In the genomic region with DNA sequence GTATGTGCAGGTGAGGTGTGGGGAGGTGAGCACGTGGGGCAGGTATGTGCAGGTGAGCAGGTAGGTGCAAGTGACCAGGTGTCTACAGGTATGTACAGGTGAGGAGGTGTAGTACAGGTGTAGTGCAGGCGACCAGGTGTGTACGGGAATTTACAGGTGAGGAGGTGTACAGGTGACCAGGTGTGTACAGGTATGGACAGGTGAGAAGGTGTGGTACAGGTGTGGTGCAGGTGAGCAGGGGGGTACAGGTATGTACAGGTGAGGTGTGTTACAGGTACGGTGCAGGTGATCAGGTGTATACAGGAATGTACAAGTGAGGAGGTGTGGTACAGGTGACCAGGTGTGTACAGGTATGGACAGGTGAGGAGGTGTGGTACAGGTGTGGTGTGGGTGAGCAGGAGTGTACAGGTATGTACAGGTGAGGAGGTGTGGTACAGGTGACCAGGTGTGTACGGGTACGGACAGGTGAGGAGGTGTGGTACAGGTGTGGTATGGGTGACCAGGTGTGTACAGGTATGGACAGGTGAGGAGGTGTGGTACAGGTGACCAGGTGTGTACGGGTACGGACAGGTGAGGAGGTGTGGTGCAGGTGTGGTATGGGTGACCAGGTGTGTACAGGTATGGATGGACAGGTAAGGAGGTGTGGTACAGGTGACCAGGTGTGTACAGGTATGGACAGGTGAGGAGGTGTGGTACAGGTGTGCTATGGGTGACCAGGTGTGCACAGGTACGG, we compare ENCODE assay signal across 13 cellular contexts. TPM values are rescaled to one million over a fixed set of nuclear protein-coding genes. Genes with fewer than 3 reads are reported as not detected.
DNase-seq lines count a peak whose midpoint lies in the region; ATAC-seq and TF ChIP-seq lines count a peak whose summit lies in the region.
"Had no signal": no experiment of that assay in that cellular context is flagged by ENCODE, and none has a peak within 500 bp of the region (broad histone marks: within the 10 kb centered on the region; RNA-seq: fewer than 3 reads in every experiment).

No MANE protein-coding gene starts in this region.

- peak overlapping the region; percentile 37 for H3K27ac Mint-ChIP-seq in dendritic cell treated with granulocyte-macrophage colony-stimulating factor and Interleukin-4, amounts not matched to agents 40 ng/mL and 50 ng/mL, for 4 days
- H3K27ac Mint-ChIP-seq in naive thymus-derived CD4-positive, alpha-beta T cell, result peak overlapping the region in 4 of 9 donors; percentile 21 to 55 (median 50)
- no peak overlapping the region for H3K27ac Mint-ChIP-seq in progenitor cell of endocrine pancreas

- ATAC-seq in DND-41 (ENCODE audit: insufficient read depth, low read depth) (0 out of 3 replicates have a peak, but pooled peaks have one; percentile 18), GM21576 (IDR thresholded peaks at IDR 0.05; ENCODE audit: unreplicated experiment) (no peak)
- peak; percentile 46 for ATAC-seq in naive thymus-derived CD4-positive, alpha-beta T cell
- ATAC-seq: HCT116 had no signal

- no peak overlapping the region for H3K9ac ChIP-seq in DND-41 (ENCODE audit: low read depth, low read length)

- no peak overlapping the region for H3K4me3 Mint-ChIP-seq in dendritic cell treated with granulocyte-macrophage colony-stimulating factor and Interleukin-4, amounts not matched to agents 40 ng/mL and 50 ng/mL, for 4 days
- H3K4me3 Mint-ChIP-seq in naive thymus-derived CD4-positive, alpha-beta T cell, result peak overlapping the region in 2 of 10 donors; percentile 18 to 44
- H3K4me3 Mint-ChIP-seq in progenitor cell of endocrine pancreas (ENCODE audit: low read depth), result no peak overlapping the region

- no peaks in the 10 kb centered on the region for H3K4me1 ChIP-seq in DND-41 (ENCODE audit: insufficient read depth, low read length)
- H3K4me1 ChIP-seq in naive thymus-derived CD4-positive, alpha-beta T cell (ENCODE audit: control insufficient read depth in 2 of 2, insufficient read depth in 2 of 2, low read length in 2 of 2), result no peaks in the 10 kb centered on the region
- no peaks in the 10 kb centered on the region for H3K4me1 ChIP-seq in thyroid gland
- H3K4me1 ChIP-seq: prostate gland had no signal

- intact Hi-C loops in dendritic cell treated with granulocyte-macrophage colony-stimulating factor and Interleukin-4, amounts not matched to agents 40 ng/mL and 50 ng/mL, for 4 days (cut with micrococcal nuclease), result no loop called here
- intact Hi-C loops in naive thymus-derived CD4-positive, alpha-beta T cell (cut with micrococcal nuclease), result no loop called here
- intact Hi-C loops in thyroid gland (cut with DNase I) (no loop called here), posterior vena cava (cut with DNase I) (no loop called here)

- TF ChIP-seq CTCF in DND-41 (IDR thresholded peaks at IDR 0.05; ENCODE audit: borderline replicate concordance, extremely low read depth, low read length, poor library complexity, severe bottlenecking), result peak; percentile 2
- no peak for TF ChIP-seq CTCF in thyroid gland (IDR thresholded peaks at IDR 0.05)
- TF ChIP-seq CTCF in progenitor cell of endocrine pancreas (IDR thresholded peaks at IDR 0.05; ENCODE audit: unreplicated experiment), result no peak

- no peaks in the 10 kb centered on the region for H3K9me3 ChIP-seq in DND-41 (ENCODE audit: insufficient read depth, low read length, severe bottlenecking)
- no peaks in the 10 kb centered on the region for H3K9me3 ChIP-seq in naive thymus-derived CD4-positive, alpha-beta T cell (ENCODE audit: control insufficient read depth in 2 of 3, low read length in 3 of 3)
- no peaks in the 10 kb centered on the region for H3K9me3 ChIP-seq in thyroid gland
- H3K9me3 ChIP-seq: prostate gland had no signal

- peaks cover 22% of the 10 kb centered on the region for H3K36me3 Mint-ChIP-seq in dendritic cell treated with granulocyte-macrophage colony-stimulating factor and Interleukin-4, amounts not matched to agents 40 ng/mL and 50 ng/mL, for 4 days (ENCODE audit: low read depth)
- peaks cover 10 to 45% (median 29%) of the 10 kb centered on the region in 5 donors for H3K36me3 Mint-ChIP-seq in naive thymus-derived CD4-positive, alpha-beta T cell
- H3K36me3 Mint-ChIP-seq in progenitor cell of endocrine pancreas (ENCODE audit: insufficient read depth), result peaks cover 32% of the 10 kb centered on the region

- H3K27ac ChIP-seq in DND-41 (ENCODE audit: low read length) (no peak overlapping the region), thyroid gland (no peak overlapping the region)
- no peak overlapping the region for H3K27ac ChIP-seq in naive thymus-derived CD4-positive, alpha-beta T cell (ENCODE audit: low read depth, low read length)
- H3K27ac ChIP-seq: prostate gland had no signal

- no peak for TF ChIP-seq POLR2A in thyroid gland (IDR thresholded peaks at IDR 0.05)

- no peak overlapping the region for H2AFZ ChIP-seq in DND-41 (ENCODE audit: low read depth, low read length)

- H3K4me1 Mint-ChIP-seq in dendritic cell treated with granulocyte-macrophage colony-stimulating factor and Interleukin-4, amounts not matched to agents 40 ng/mL and 50 ng/mL, for 4 days (ENCODE audit: low read depth), result peaks cover 12% of the 10 kb centered on the region
- peaks cover 0 to 7% (median 0%) of the 10 kb centered on the region in 7 donors for H3K4me1 Mint-ChIP-seq in naive thymus-derived CD4-positive, alpha-beta T cell
- no peaks in the 10 kb centered on the region for H3K4me1 Mint-ChIP-seq in progenitor cell of endocrine pancreas (ENCODE audit: low read depth)

- DNase-seq in DND-41 (no peak), LHCN-M2 (ENCODE audit: low read depth) (peak; percentile 37), thyroid gland (no peak), posterior vena cava (ENCODE audit: low spot score) (no peak), progenitor cell of endocrine pancreas (ENCODE audit: low spot score, unreplicated experiment) (no peak)
- DNase-seq in naive thymus-derived CD4-positive, alpha-beta T cell, result no peak
- DNase-seq: DMS 273 treated with DMSO at 0.1 percent for 48 hours, NCI-H2171 treated with DMSO at 0.1 percent for 48 hours, SHP77 had no signal

- H3K4me2 ChIP-seq in DND-41 (ENCODE audit: insufficient read depth, low read length), result no peak overlapping the region

- H3K79me2 ChIP-seq in DND-41 (ENCODE audit: insufficient read depth, low read length), result no peaks in the 10 kb centered on the region

- no peaks in the 10 kb centered on the region for H3K9me3 Mint-ChIP-seq in dendritic cell treated with granulocyte-macrophage colony-stimulating factor and Interleukin-4, amounts not matched to agents 40 ng/mL and 50 ng/mL, for 4 days
- peaks cover 0 to 10% (median 0%) of the 10 kb centered on the region in 11 donors for H3K9me3 Mint-ChIP-seq in naive thymus-derived CD4-positive, alpha-beta T cell
- no peaks in the 10 kb centered on the region for H3K9me3 Mint-ChIP-seq in progenitor cell of endocrine pancreas (ENCODE audit: low read depth)

- peaks cover 25% of the 10 kb centered on the region for H4K20me1 ChIP-seq in DND-41 (ENCODE audit: insufficient read depth, low read length)

- H3K4me3 ChIP-seq in DND-41 (ENCODE audit: low read depth in 1 of 2, low read length in 2 of 2), result no peak overlapping the region
- H3K4me3 ChIP-seq in naive thymus-derived CD4-positive, alpha-beta T cell (ENCODE audit: low read length), result no peak overlapping the region
- no peak overlapping the region for H3K4me3 ChIP-seq in thyroid gland (replicated peaks in 1 of 3)
- H3K4me3 ChIP-seq: prostate gland had no signal

- no peaks in the 10 kb centered on the region for H3K36me3 ChIP-seq in DND-41 (ENCODE audit: insufficient read depth, low read length)
- peaks cover 0 to 36% (median 0%) of the 10 kb centered on the region in 3 experiments for H3K36me3 ChIP-seq in naive thymus-derived CD4-positive, alpha-beta T cell (ENCODE audit: control insufficient read depth in 2 of 3, insufficient read depth in 3 of 3, low read length in 3 of 3)
- peaks cover 42 to 43% of the 10 kb centered on the region in 2 donors for H3K36me3 ChIP-seq in thyroid gland

- CTCF ChIA-PET in naive thymus-derived CD4-positive, alpha-beta T cell (lab: Charles Lee), result no interaction called here

- POLR2A ChIA-PET in naive thymus-derived CD4-positive, alpha-beta T cell (lab: Charles Lee), result no interaction called here

- 88 to 90% methylated on average over 9 of the region's 9 CpGs for WGBS in thyroid gland, 2 donors

- H3K27me3 ChIP-seq in DND-41 (ENCODE audit: insufficient read depth, low read length, poor library complexity), result no peaks in the 10 kb centered on the region
- no peaks in the 10 kb centered on the region for H3K27me3 ChIP-seq in naive thymus-derived CD4-positive, alpha-beta T cell (ENCODE audit: control insufficient read depth in 2 of 2, insufficient read depth in 2 of 2, low read length in 2 of 2)
- H3K27me3 ChIP-seq in thyroid gland, result no peaks in the 10 kb centered on the region

- H3K27me3 Mint-ChIP-seq in dendritic cell treated with granulocyte-macrophage colony-stimulating factor and Interleukin-4, amounts not matched to agents 40 ng/mL and 50 ng/mL, for 4 days, result no peaks in the 10 kb centered on the region
- peaks cover 0 to 2% (median 0%) of the 10 kb centered on the region in 5 donors for H3K27me3 Mint-ChIP-seq in naive thymus-derived CD4-positive, alpha-beta T cell
- no peaks in the 10 kb centered on the region for H3K27me3 Mint-ChIP-seq in progenitor cell of endocrine pancreas

RNA-seq across cellular contexts. Expression of gene DBNDD1, which starts 12.8 kb away (rescaled TPM):
- total RNA-seq in LHCN-M2 (2014; rRNA removed), result 8.5 and 10.8 TPM in 2 replicates
- 4.2 TPM for polyA plus RNA-seq in LHCN-M2 (2012)
- 1 to 10 TPM in 4 of 5 experiments, under 1 TPM in 1; 0.12 to 4.1 (median 1.3) TPM for total RNA-seq in naive thymus-derived CD4-positive, alpha-beta T cell
- 10 to 100 TPM; 12.2 to 20.8 TPM for polyA plus RNA-seq in naive thymus-derived CD4-positive, alpha-beta T cell
- total RNA-seq in thyroid gland, result 10 to 100 TPM in 2 of 4 donors, 1 to 10 TPM in 2; 7.4 to 12.8 (median 10.3) TPM
- 1 to 10 TPM in 1 of 2 donors, under 1 TPM in 1; 0.88 to 2.7 TPM for total RNA-seq in posterior vena cava
- total RNA-seq in progenitor cell of endocrine pancreas, result 53.8 and 57.4 TPM in 2 replicates

RNA-seq across cellular contexts. Expression of gene PRDM7, which starts 45.0 kb away (rescaled TPM):
- total RNA-seq in LHCN-M2 (2014; rRNA removed) (not detected in 2 replicates), thyroid gland (not detected), posterior vena cava (not detected), progenitor cell of endocrine pancreas (not detected in 2 replicates)
- polyA plus RNA-seq in LHCN-M2 (2012), result not detected
- not detected for total RNA-seq in naive thymus-derived CD4-positive, alpha-beta T cell
- polyA plus RNA-seq in naive thymus-derived CD4-positive, alpha-beta T cell, result not detected
